In the genomic region with DNA sequence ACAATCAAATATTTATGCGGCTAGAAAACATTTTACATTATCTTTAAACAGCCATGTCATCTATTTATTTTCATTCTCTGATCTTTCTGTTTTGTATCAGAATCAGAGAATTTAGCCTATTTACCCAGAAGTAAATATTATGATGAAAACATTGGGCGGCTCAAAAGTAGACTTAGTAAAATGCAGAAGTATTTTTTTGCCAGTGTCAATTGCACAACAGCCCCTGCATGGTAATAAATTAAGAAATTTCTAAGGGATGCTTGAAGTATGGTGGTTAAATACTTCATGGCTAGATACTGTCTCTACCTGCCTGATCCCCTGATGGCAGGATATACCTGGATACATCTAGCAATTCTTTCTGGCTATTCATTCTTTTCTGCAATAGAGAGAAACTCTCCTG, we compare ENCODE assay signal across 22 cellular contexts. TPM values are rescaled to one million over a fixed set of nuclear protein-coding genes. Genes with fewer than 3 reads are reported as not detected.
"Had no signal": no experiment of that assay in that cellular context is flagged by ENCODE, and none has a peak within 500 bp of the region (broad histone marks: within the 10 kb centered on the region; RNA-seq: fewer than 3 reads in every experiment).

No MANE protein-coding gene starts in this region.

- H3K9me3 Mint-ChIP-seq: memory B cell; natural killer cell treated with Interleukin-12 subunit alpha and Interleukin-12 subunit beta and Interleukin-15 and Interleukin-18, amount 100 ng/mL, for 72 hours; neural progenitor cell had no signal

- H3K4me1 Mint-ChIP-seq: memory B cell had no signal

- H3K27ac ChIP-seq: colonic mucosa, gastroesophageal sphincter, lower lobe of right lung, neural progenitor cell, ovary, right atrium auricular region, sigmoid colon, skin epidermis, stomach, thoracic aorta, transverse colon had no signal

- H3K9me3 ChIP-seq: colonic mucosa, gastroesophageal sphincter, lower lobe of right lung, ovary, right atrium auricular region, sigmoid colon, stomach, thoracic aorta, transverse colon had no signal

- H3K27me3 ChIP-seq: colonic mucosa, gastroesophageal sphincter, neural progenitor cell, ovary, right atrium auricular region, sigmoid colon, stomach, transverse colon had no signal

- H3K27ac Mint-ChIP-seq: memory B cell; natural killer cell treated with Interleukin-12 subunit alpha and Interleukin-12 subunit beta and Interleukin-15 and Interleukin-18, amount 100 ng/mL, for 72 hours; neural progenitor cell had no signal

- ATAC-seq: gastroesophageal sphincter; left lobe of liver; lower lobe of right lung; natural killer cell treated with Interleukin-12 subunit alpha and Interleukin-12 subunit beta and Interleukin-15 and Interleukin-18, amount 100 ng/mL, for 72 hours had no signal

- H3K4me1 ChIP-seq: colonic mucosa, lower lobe of right lung, neural progenitor cell, right atrium auricular region, transverse colon had no signal

- H3K36me3 ChIP-seq: colonic mucosa, gastroesophageal sphincter, lower lobe of right lung, neural progenitor cell, ovary, right atrium auricular region, sigmoid colon, stomach, thoracic aorta, transverse colon had no signal

- H3K4me3 Mint-ChIP-seq: memory B cell; natural killer cell treated with Interleukin-12 subunit alpha and Interleukin-12 subunit beta and Interleukin-15 and Interleukin-18, amount 100 ng/mL, for 72 hours; neural progenitor cell had no signal

- H3K27me3 Mint-ChIP-seq: natural killer cell treated with Interleukin-12 subunit alpha and Interleukin-12 subunit beta and Interleukin-15 and Interleukin-18, amount 100 ng/mL, for 72 hours had no signal

- H3K36me3 Mint-ChIP-seq: memory B cell; natural killer cell treated with Interleukin-12 subunit alpha and Interleukin-12 subunit beta and Interleukin-15 and Interleukin-18, amount 100 ng/mL, for 72 hours; neural progenitor cell had no signal

- H3K4me3 ChIP-seq: colonic mucosa, gastroesophageal sphincter, lower lobe of right lung, neural progenitor cell, ovary, right atrium auricular region, sigmoid colon, skin epidermis, stomach, thoracic aorta, transverse colon had no signal

- DNase-seq: colonic mucosa; effector CD4-positive, alpha-beta T cell; foreskin fibroblast; glutamatergic neuron; islet precursor cell; lower lobe of right lung; midbrain; nucleus accumbens; ovary; sigmoid colon; stimulated activated naive CD4-positive, alpha-beta T cell; stomach; substantia nigra; transverse colon had no signal

- H3K9ac ChIP-seq: neural progenitor cell had no signal

RNA-seq across cellular contexts. Expression of a gene that starts 18.7 kb away (rescaled TPM):
- total RNA-seq: natural killer cell treated with Interleukin-12 subunit alpha and Interleukin-12 subunit beta and Interleukin-15 and Interleukin-18, amount 100 ng/mL, for 72 hours had no signal
